Comparison of ENCODE assay signal across 8 cellular contexts in the genomic region with DNA sequence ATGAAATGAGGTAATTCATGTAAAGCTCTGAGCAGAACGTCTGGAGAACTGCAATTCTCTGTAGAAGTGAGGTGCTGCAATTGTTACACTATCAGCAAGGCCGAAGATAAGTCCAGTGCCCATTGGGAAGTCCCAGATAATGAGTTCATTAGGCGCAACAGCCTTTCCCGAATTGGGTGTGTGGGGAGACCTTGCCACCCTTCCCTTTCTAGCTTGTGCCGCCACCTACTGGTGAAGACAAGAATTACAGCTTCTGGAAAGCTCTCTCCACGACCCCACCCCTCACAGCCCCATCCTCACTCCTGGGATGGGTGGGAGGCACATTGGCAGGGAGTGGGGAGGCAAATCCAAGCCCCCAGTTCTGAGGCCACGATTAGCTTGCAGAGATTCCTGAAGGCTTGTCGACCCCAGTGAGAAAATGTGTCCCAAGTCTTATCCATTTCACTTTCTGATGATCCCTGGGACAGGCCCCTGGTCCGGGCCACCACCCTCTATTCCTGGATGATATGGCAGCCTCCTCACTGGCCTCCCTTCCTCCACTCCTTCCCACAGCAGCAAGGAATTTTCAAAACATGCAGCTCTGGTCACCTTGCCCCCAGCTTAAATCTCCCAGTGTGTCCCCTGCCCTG. TPM values are rescaled to one million over a fixed set of nuclear protein-coding genes. Genes with fewer than 3 reads are reported as not detected.
A peak's percentile ranks its signal among the peaks of the same experiment; 100 is the strongest.
DNase-seq lines count a peak whose midpoint lies in the region; ATAC-seq and TF ChIP-seq lines count a peak whose summit lies in the region.

No MANE protein-coding gene starts in this region.

- H3K27ac Mint-ChIP-seq in endothelial cell (ENCODE audit: unreplicated experiment) = no peak overlapping the region

- H3K36me3 Mint-ChIP-seq in endothelial cell (ENCODE audit: low read depth, unreplicated experiment) = no peaks in the 10 kb centered on the region

- H3K4me3 Mint-ChIP-seq in endothelial cell (ENCODE audit: unreplicated experiment) = no peak overlapping the region

- DNase-seq in AG20443 (ENCODE audit: low spot score) (peak; percentile 76), GM19240 (ENCODE audit: insufficient read length, low spot score) (peak; percentile 56), NCI-H460 (ENCODE audit: extremely low read depth, low read depth) (peak; percentile 64), endothelial cell (ENCODE audit: low spot score) (peak; percentile 84), midbrain (lab: John Stamatoyannopoulos, UW) (peak; percentile 74)
- peak; percentile 83 for DNase-seq in activated CD8-positive, alpha-beta memory T cell treated with anti-CD3 and anti-CD28 coated beads for 24 hours
- peak; percentile 18 to 36 for DNase-seq in stimulated activated CD8-positive, alpha-beta memory T cell treated with anti-CD3 and anti-CD28 coated beads, Interleukin-4, amount 100 ng/mL, for 4 hours (ENCODE audit: low read depth in 2 of 2, low spot score in 1 of 2)

- no peaks in the 10 kb centered on the region for H3K9me3 Mint-ChIP-seq in endothelial cell (ENCODE audit: unreplicated experiment)

- no peaks in the 10 kb centered on the region for H3K27me3 Mint-ChIP-seq in endothelial cell (ENCODE audit: unreplicated experiment)

- peaks cover 7% of the 10 kb centered on the region for H3K4me1 Mint-ChIP-seq in endothelial cell (ENCODE audit: unreplicated experiment)

- TF ChIP-seq CTCF in endothelial cell (IDR thresholded peaks at IDR 0.05; ENCODE audit: unreplicated experiment) = peak; percentile 97

- no peak for ATAC-seq in HG02973 (IDR thresholded peaks at IDR 0.05; ENCODE audit: unreplicated experiment)

RNA-seq across cellular contexts. Expression of gene FAM3D, which starts 36.4 kb away (rescaled TPM):
- not detected in 2 replicates for total RNA-seq in NCI-H460 (2014; rRNA removed; shearing (Covaris generic))
- not detected in 2 replicates for polyA plus RNA-seq in NCI-H460 (2014; cell fraction: nucleus; rRNA removed)
- total RNA-seq in endothelial cell (ENCODE audit: unreplicated experiment) = not detected

RNA-seq across cellular contexts. Expression of gene FAM107A, which starts 53.0 kb away (rescaled TPM):
- 0.05 TPM in 1 of 2 replicates, not detected in the other for total RNA-seq in NCI-H460 (2014; rRNA removed; shearing (Covaris generic))
- polyA plus RNA-seq in NCI-H460 (2014; cell fraction: nucleus; rRNA removed) = 0.03 TPM in 1 of 2 replicates, not detected in the other
- 0.18 TPM for total RNA-seq in endothelial cell (ENCODE audit: unreplicated experiment)

Comparison
In these comparisons a context has a peak if more than half of its experiments do, and no peak if none do; other contexts are left out.
1. DNase-seq: peak in every context shown above with its lines; median percentile 84 in endothelial cell; 83 in activated CD8-positive, alpha-beta memory T cell treated with anti-CD3 and anti-CD28 coated beads for 24 hours; 76 in AG20443; 74 in midbrain; 64 in NCI-H460; 56 in GM19240; 27 in stimulated activated CD8-positive, alpha-beta memory T cell treated with anti-CD3 and anti-CD28 coated beads, Interleukin-4, amount 100 ng/mL, for 4 hours.